In genomic region chr1:16702280-16702679, GRCh38 we compare ENCODE assay signal across 2 cellular contexts. TPM values are rescaled to one million over a fixed set of nuclear protein-coding genes. Genes with fewer than 3 reads are reported as not detected.
"Had no signal": no experiment of that assay in that cellular context is flagged by ENCODE, and none has a peak within 500 bp of the region (broad histone marks: within the 10 kb centered on the region; RNA-seq: fewer than 3 reads in every experiment).

No MANE protein-coding gene starts in this region.

RNA-seq across cellular contexts. Expression of gene RNU1-3, which starts 35.5 kb away (rescaled TPM):
- polyA plus RNA-seq: adrenal gland, aorta had no signal

RNA-seq across cellular contexts. Expression of gene RNU1-4, which starts 38.0 kb away (rescaled TPM):
- polyA plus RNA-seq: adrenal gland, aorta had no signal
